ENCODE assay signal across 8 cellular contexts in genomic region chr17:79796570-79797491, GRCh38. TPM values are rescaled to one million over a fixed set of nuclear protein-coding genes. Genes with fewer than 3 reads are reported as not detected.
DNase-seq lines count a peak whose midpoint lies in the region; TF ChIP-seq lines count a peak whose summit lies in the region.

CBX8 (minus strand) TSS chr17:79797077; CDS start chr17:79796998, 79 bp downstream.

- peak within 1 kb of the TSS; percentile 69 for H3K27ac Mint-ChIP-seq in nephron progenitor cell
- H3K27ac Mint-ChIP-seq in stimulated activated naive CD8-positive, alpha-beta T cell treated with anti-CD3 and anti-CD28 coated beads, Interleukin-15, Interleukin-2, amounts not matched to agents 100 ng/mL and 50 ng/mL, for 24 hours: peak within 1 kb of the TSS; percentile 49

- DNase-seq in ELF-1 (ENCODE audit: low read depth, low spot score) (peak; percentile 99), H7 (peak; percentile 100), M059J (ENCODE audit: low read depth) (peak; percentile 98), fibroblast of villous mesenchyme (ENCODE audit: low read depth) (peak; percentile 99), nephron progenitor cell (peak; percentile 100)
- peak; percentile 99 for DNase-seq in activated effector memory CD4-positive, alpha-beta T cell treated with anti-CD3 and anti-CD28 coated beads, Interleukin-2, amount 50 U/mL, for 16 hours

- peaks cover 4% of the 10 kb centered on the region for H3K9me3 Mint-ChIP-seq in nephron progenitor cell
- no peaks in the 10 kb centered on the region for H3K9me3 Mint-ChIP-seq in stimulated activated naive CD8-positive, alpha-beta T cell treated with anti-CD3 and anti-CD28 coated beads, Interleukin-15, Interleukin-2, amounts not matched to agents 100 ng/mL and 50 ng/mL, for 24 hours

- TF ChIP-seq POLR2A in Raji (IDR thresholded peaks at IDR 0.05; ENCODE audit: insufficient read depth, low read depth, low read length): peak; percentile 79

- H3K4me3 Mint-ChIP-seq in nephron progenitor cell: peak within 1 kb of the TSS; percentile 88
- H3K4me3 Mint-ChIP-seq in stimulated activated naive CD8-positive, alpha-beta T cell treated with anti-CD3 and anti-CD28 coated beads, Interleukin-15, Interleukin-2, amounts not matched to agents 100 ng/mL and 50 ng/mL, for 24 hours: peak within 1 kb of the TSS; percentile 80

- H3K27me3 Mint-ChIP-seq in nephron progenitor cell (ENCODE audit: low read depth, poor library complexity): peaks cover 88% of the 10 kb centered on the region
- H3K27me3 Mint-ChIP-seq in stimulated activated naive CD8-positive, alpha-beta T cell treated with anti-CD3 and anti-CD28 coated beads, Interleukin-15, Interleukin-2, amounts not matched to agents 100 ng/mL and 50 ng/mL, for 24 hours: peaks cover 39% of the 10 kb centered on the region

- no peaks in the 10 kb centered on the region for H3K36me3 Mint-ChIP-seq in nephron progenitor cell (ENCODE audit: low read depth)
- no peaks in the 10 kb centered on the region for H3K36me3 Mint-ChIP-seq in stimulated activated naive CD8-positive, alpha-beta T cell treated with anti-CD3 and anti-CD28 coated beads, Interleukin-15, Interleukin-2, amounts not matched to agents 100 ng/mL and 50 ng/mL, for 24 hours (ENCODE audit: low read depth)

- H3K27me3 ChIP-seq in H7 (ENCODE audit: control insufficient read depth, insufficient read depth, low read length): peaks cover 91% of the 10 kb centered on the region

- H3K4me3 ChIP-seq in H7 (ENCODE audit: insufficient read depth, low read depth, low read length) (peak within 1 kb of the TSS; percentile 71), fibroblast of villous mesenchyme (ENCODE audit: low read depth, low read length) (peak within 1 kb of the TSS; percentile 80)

- no peaks in the 10 kb centered on the region for H3K36me3 ChIP-seq in H7 (replicated peaks; ENCODE audit: control insufficient read depth, insufficient read depth, low read length)

- TF ChIP-seq CTCF in fibroblast of villous mesenchyme (IDR thresholded peaks at IDR 0.05; ENCODE audit: insufficient read depth, low read depth, low read length) (peak; percentile 13), nephron progenitor cell (IDR thresholded peaks at IDR 0.05) (no peak)

- H3K4me1 Mint-ChIP-seq in nephron progenitor cell: peaks cover 56% of the 10 kb centered on the region
- H3K4me1 Mint-ChIP-seq in stimulated activated naive CD8-positive, alpha-beta T cell treated with anti-CD3 and anti-CD28 coated beads, Interleukin-15, Interleukin-2, amounts not matched to agents 100 ng/mL and 50 ng/mL, for 24 hours (ENCODE audit: low read depth): peaks cover 44% of the 10 kb centered on the region

RNA-seq across cellular contexts. Expression of gene CBX8, which starts in this region (rescaled TPM):
- 1.4 and 1.9 TPM in 2 replicates for total RNA-seq in H7 (2014; rRNA removed; shearing (Covaris generic))
- 7.3 and 11.2 TPM in 2 replicates for total RNA-seq in M059J (2014; rRNA removed; shearing (Covaris generic))
- total RNA-seq in fibroblast of villous mesenchyme: 3.2 and 4.7 TPM in 2 replicates

Comparison
In these comparisons a context has a peak if more than half of its experiments do, and no peak if none do; other contexts are left out.
1. Peak in every context shown above with its lines: DNase-seq and H3K4me3 ChIP-seq.